ENCODE assay signal across 1 cellular context in genomic region chr14:98161366-98161765, GRCh38.
TF ChIP-seq lines count a peak whose summit lies in the region.

No MANE protein-coding gene starts in this region.

TF ChIP-seq in SK-N-SH, 30 proteins besides CTCF, POLR2A, EP300 and RAD21 (continued from another document):
- TF ChIP-seq PBX3 (IDR thresholded peaks at IDR 0.05), result no peak
- TF ChIP-seq TCF12 (IDR thresholded peaks at IDR 0.05), result no peak
- no peak for TF ChIP-seq RXRA (IDR thresholded peaks at IDR 0.05; ENCODE audit: borderline replicate concordance, low read depth)
- no peak for TF ChIP-seq YY1 (IDR thresholded peaks at IDR 0.05; ENCODE audit: low read depth)
- no peak for TF ChIP-seq GABPA (IDR thresholded peaks at IDR 0.05; ENCODE audit: low read depth)
- TF ChIP-seq ELF1 (IDR thresholded peaks at IDR 0.05), result no peak
- TF ChIP-seq USF1 (IDR thresholded peaks at IDR 0.05; ENCODE audit: borderline replicate concordance, low read depth), result no peak
- TF ChIP-seq FOSL2 (IDR thresholded peaks at IDR 0.05; ENCODE audit: borderline replicate concordance, low read depth), result no peak
- no peak for TF ChIP-seq FOXM1 (IDR thresholded peaks at IDR 0.05; ENCODE audit: low read depth)
- no peak for TF ChIP-seq MEF2A (IDR thresholded peaks at IDR 0.05; ENCODE audit: borderline replicate concordance, low read depth)
- TF ChIP-seq JUND (IDR thresholded peaks at IDR 0.05), result no peak
